Comparison of ENCODE assay signal across 1 cellular context in the genomic region with DNA sequence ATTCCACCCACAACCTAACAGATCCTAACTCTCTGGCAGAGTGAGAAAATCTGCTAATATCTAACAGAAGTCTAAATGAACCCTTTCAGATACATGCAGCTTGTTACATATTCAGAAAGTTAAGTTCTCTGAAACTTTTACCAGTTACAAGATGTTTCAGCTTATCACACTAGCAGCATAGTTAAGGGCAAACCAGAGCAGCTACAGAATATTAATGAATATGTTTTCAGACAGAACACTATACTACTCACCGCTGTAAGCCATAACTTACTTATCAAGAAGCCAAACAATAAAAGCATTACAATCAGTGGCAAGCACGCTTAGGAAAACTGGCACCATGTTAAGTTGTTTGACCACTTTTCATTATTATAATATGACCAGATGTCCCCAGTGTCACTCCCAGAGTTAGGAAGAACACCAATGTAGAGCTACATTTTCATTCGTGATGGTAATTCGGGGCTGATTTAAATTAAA.
TF ChIP-seq lines count a peak whose summit lies in the region.

No MANE protein-coding gene starts in this region.

TF ChIP-seq in H1, 55 proteins besides CTCF, POLR2A, EP300 and RAD21:
- TF ChIP-seq RNF2 (IDR thresholded peaks at IDR 0.05; ENCODE audit: borderline replicate concordance, low read depth, low read length, missing control alignments, poor library complexity, severe bottlenecking), result no peak
- TF ChIP-seq, protein P1, sequence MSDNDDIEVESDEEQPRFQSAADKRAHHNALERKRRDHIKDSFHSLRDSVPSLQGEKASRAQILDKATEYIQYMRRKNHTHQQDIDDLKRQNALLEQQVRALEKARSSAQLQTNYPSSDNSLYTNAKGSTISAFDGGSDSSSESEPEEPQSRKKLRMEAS (IDR thresholded peaks at IDR 0.05), result no peak
- no peak for TF ChIP-seq CBX8 (IDR thresholded peaks at IDR 0.05; ENCODE audit: borderline replicate concordance, low read depth, low read length)
- no peak for TF ChIP-seq ZNF274 (IDR thresholded peaks at IDR 0.05; ENCODE audit: borderline replicate concordance, extremely low read depth, low read length)
- TF ChIP-seq KDM1A (IDR thresholded peaks at IDR 0.05; ENCODE audit: borderline replicate concordance, low read length), result no peak
- no peak for TF ChIP-seq EGR1 (IDR thresholded peaks at IDR 0.05; ENCODE audit: borderline replicate concordance, low read depth, low read length)
- TF ChIP-seq TAF7 (optimal IDR thresholded peaks at IDR 0.05; ENCODE audit: borderline replicate concordance, low read depth, low read length), result no peak
- no peak for TF ChIP-seq SUZ12 (IDR thresholded peaks at IDR 0.05; ENCODE audit: low read length)
- no peak for TF ChIP-seq NANOG (IDR thresholded peaks at IDR 0.05; ENCODE audit: insufficient read depth, low read depth, low read length, poor library complexity, severe bottlenecking)
- no peak for TF ChIP-seq BCL11A (IDR thresholded peaks at IDR 0.05; ENCODE audit: low read depth in 2 of 2, low read length in 2 of 2)
- no peak for TF ChIP-seq ASH2L (IDR thresholded peaks at IDR 0.05; ENCODE audit: low read length)
- TF ChIP-seq, protein P2, sequence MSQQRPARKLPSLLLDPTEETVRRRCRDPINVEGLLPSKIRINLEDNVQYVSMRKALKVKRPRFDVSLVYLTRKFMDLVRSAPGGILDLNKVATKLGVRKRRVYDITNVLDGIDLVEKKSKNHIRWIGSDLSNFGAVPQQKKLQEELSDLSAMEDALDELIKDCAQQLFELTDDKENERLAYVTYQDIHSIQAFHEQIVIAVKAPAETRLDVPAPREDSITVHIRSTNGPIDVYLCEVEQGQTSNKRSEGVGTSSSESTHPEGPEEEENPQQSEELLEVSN (IDR thresholded peaks at IDR 0.05), result no peak
- TF ChIP-seq POU5F1 (IDR thresholded peaks at IDR 0.05; ENCODE audit: low read depth, low read length), result no peak
- TF ChIP-seq EZH2 (IDR thresholded peaks at IDR 0.05; ENCODE audit: low read depth, low read length, severe bottlenecking), result no peak
- TF ChIP-seq CTBP2 (IDR thresholded peaks at IDR 0.05; ENCODE audit: borderline replicate concordance, insufficient read depth, insufficient read length, low read length), result no peak
- no peak for TF ChIP-seq GTF2F1 (IDR thresholded peaks at IDR 0.05; ENCODE audit: borderline replicate concordance, low read depth, low read length)
- TF ChIP-seq, protein P3, sequence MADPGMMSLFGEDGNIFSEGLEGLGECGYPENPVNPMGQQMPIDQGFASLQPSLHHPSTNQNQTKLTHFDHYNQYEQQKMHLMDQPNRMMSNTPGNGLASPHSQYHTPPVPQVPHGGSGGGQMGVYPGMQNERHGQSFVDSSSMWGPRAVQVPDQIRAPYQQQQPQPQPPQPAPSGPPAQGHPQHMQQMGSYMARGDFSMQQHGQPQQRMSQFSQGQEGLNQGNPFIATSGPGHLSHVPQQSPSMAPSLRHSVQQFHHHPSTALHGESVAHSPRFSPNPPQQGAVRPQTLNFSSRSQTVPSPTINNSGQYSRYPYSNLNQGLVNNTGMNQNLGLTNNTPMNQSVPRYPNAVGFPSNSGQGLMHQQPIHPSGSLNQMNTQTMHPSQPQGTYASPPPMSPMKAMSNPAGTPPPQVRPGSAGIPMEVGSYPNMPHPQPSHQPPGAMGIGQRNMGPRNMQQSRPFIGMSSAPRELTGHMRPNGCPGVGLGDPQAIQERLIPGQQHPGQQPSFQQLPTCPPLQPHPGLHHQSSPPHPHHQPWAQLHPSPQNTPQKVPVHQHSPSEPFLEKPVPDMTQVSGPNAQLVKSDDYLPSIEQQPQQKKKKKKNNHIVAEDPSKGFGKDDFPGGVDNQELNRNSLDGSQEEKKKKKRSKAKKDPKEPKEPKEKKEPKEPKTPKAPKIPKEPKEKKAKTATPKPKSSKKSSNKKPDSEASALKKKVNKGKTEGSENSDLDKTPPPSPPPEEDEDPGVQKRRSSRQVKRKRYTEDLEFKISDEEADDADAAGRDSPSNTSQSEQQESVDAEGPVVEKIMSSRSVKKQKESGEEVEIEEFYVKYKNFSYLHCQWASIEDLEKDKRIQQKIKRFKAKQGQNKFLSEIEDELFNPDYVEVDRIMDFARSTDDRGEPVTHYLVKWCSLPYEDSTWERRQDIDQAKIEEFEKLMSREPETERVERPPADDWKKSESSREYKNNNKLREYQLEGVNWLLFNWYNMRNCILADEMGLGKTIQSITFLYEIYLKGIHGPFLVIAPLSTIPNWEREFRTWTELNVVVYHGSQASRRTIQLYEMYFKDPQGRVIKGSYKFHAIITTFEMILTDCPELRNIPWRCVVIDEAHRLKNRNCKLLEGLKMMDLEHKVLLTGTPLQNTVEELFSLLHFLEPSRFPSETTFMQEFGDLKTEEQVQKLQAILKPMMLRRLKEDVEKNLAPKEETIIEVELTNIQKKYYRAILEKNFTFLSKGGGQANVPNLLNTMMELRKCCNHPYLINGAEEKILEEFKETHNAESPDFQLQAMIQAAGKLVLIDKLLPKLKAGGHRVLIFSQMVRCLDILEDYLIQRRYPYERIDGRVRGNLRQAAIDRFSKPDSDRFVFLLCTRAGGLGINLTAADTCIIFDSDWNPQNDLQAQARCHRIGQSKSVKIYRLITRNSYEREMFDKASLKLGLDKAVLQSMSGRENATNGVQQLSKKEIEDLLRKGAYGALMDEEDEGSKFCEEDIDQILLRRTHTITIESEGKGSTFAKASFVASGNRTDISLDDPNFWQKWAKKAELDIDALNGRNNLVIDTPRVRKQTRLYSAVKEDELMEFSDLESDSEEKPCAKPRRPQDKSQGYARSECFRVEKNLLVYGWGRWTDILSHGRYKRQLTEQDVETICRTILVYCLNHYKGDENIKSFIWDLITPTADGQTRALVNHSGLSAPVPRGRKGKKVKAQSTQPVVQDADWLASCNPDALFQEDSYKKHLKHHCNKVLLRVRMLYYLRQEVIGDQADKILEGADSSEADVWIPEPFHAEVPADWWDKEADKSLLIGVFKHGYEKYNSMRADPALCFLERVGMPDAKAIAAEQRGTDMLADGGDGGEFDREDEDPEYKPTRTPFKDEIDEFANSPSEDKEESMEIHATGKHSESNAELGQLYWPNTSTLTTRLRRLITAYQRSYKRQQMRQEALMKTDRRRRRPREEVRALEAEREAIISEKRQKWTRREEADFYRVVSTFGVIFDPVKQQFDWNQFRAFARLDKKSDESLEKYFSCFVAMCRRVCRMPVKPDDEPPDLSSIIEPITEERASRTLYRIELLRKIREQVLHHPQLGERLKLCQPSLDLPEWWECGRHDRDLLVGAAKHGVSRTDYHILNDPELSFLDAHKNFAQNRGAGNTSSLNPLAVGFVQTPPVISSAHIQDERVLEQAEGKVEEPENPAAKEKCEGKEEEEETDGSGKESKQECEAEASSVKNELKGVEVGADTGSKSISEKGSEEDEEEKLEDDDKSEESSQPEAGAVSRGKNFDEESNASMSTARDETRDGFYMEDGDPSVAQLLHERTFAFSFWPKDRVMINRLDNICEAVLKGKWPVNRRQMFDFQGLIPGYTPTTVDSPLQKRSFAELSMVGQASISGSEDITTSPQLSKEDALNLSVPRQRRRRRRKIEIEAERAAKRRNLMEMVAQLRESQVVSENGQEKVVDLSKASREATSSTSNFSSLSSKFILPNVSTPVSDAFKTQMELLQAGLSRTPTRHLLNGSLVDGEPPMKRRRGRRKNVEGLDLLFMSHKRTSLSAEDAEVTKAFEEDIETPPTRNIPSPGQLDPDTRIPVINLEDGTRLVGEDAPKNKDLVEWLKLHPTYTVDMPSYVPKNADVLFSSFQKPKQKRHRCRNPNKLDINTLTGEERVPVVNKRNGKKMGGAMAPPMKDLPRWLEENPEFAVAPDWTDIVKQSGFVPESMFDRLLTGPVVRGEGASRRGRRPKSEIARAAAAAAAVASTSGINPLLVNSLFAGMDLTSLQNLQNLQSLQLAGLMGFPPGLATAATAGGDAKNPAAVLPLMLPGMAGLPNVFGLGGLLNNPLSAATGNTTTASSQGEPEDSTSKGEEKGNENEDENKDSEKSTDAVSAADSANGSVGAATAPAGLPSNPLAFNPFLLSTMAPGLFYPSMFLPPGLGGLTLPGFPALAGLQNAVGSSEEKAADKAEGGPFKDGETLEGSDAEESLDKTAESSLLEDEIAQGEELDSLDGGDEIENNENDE (IDR thresholded peaks at IDR 0.05; ENCODE audit: insufficient replicate concordance, low read length), result no peak
- TF ChIP-seq, protein P4, sequence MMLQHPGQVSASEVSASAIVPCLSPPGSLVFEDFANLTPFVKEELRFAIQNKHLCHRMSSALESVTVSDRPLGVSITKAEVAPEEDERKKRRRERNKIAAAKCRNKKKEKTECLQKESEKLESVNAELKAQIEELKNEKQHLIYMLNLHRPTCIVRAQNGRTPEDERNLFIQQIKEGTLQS (IDR thresholded peaks at IDR 0.05; ENCODE audit: insufficient read depth, low read depth, low read length), result no peak
- TF ChIP-seq YY1 (IDR thresholded peaks at IDR 0.05; ENCODE audit: low read depth, low read length), result no peak
- TF ChIP-seq SIRT6 (IDR thresholded peaks at IDR 0.05; ENCODE audit: low read length), result no peak
